ENCODE assay signal across 14 cellular contexts in genomic region chr1:83996621-83997020, GRCh38. TPM values are rescaled to one million over a fixed set of nuclear protein-coding genes. Genes with fewer than 3 reads are reported as not detected.
DNase-seq lines count a peak whose midpoint lies in the region; ATAC-seq, FAIRE-seq and TF ChIP-seq lines count a peak whose summit lies in the region.
"Had no signal": no experiment of that assay in that cellular context is flagged by ENCODE, and none has a peak within 500 bp of the region (broad histone marks: within the 10 kb centered on the region; RNA-seq: fewer than 3 reads in every experiment).

No MANE protein-coding gene starts in this region.

- H2BK20ac ChIP-seq in H9 (ENCODE audit: low read depth, low read length, poor library complexity, severe bottlenecking), result no peak overlapping the region

- no peaks in the 10 kb centered on the region for H4K20me1 ChIP-seq in H9 (ENCODE audit: control insufficient read depth, insufficient read depth, insufficient read length)

- H2BK15ac ChIP-seq in H9 (ENCODE audit: low read depth, low read length), result no peak overlapping the region

- H3K4me1 ChIP-seq in ascending aorta (peaks cover 0 to 19% of the 10 kb centered on the region in 2 donors), thoracic aorta (ENCODE audit: control insufficient read depth in 1 of 2, low read depth in 2 of 2) (peaks cover 12 to 54% of the 10 kb centered on the region in 2 donors), H9 (ENCODE audit: insufficient read depth, low read length) (no peaks in the 10 kb centered on the region), right atrium auricular region (peaks cover 0 to 3% of the 10 kb centered on the region in 2 donors)

- H3K4me2 ChIP-seq in H9 (ENCODE audit: insufficient read depth, insufficient read length, low read length), result no peak overlapping the region

- no peak overlapping the region for H3K4ac ChIP-seq in H9 (ENCODE audit: low read depth, low read length)

- no peak overlapping the region for H3K23ac ChIP-seq in H9 (ENCODE audit: insufficient read length, low read depth, low read length)

- no peaks in the 10 kb centered on the region for H3K23me2 ChIP-seq in H9 (ENCODE audit: insufficient read length, low read depth, low read length, poor library complexity, severe bottlenecking)

- no peak overlapping the region for H2BK120ac ChIP-seq in H9 (ENCODE audit: low read depth, low read length, poor library complexity, severe bottlenecking)

- CTCF ChIA-PET in Calu3 (lab: Charles Lee), result no interaction called here

- peaks cover 76% of the 10 kb centered on the region for H3K27me3 Mint-ChIP-seq in H9 (ENCODE audit: low read depth)
- H3K27me3 Mint-ChIP-seq in Calu3 (ENCODE audit: unreplicated experiment), result peaks cover 34% of the 10 kb centered on the region

- H3K4me3 Mint-ChIP-seq in H9, result no peak overlapping the region
- no peak overlapping the region for H3K4me3 Mint-ChIP-seq in Calu3 (ENCODE audit: low read depth, unreplicated experiment)
- H3K4me3 Mint-ChIP-seq: activated naive CD4-positive, alpha-beta T cell treated with anti-CD3 and anti-CD28 coated beads, Interleukin-2, amount 10 ng/mL, durations not matched to agents 7 days and 5 days; effector memory CD8-positive, alpha-beta T cell; naive thymus-derived CD8-positive, alpha-beta T cell; T-helper 1 cell treated with Interleukin-12 subunit alpha and Interleukin-12 subunit beta and Interleukin-4 antibody, amounts not matched to agents 30 μg/mL and 1 μg/mL, for 36 hours had no signal

- H3K9me3 ChIP-seq in ascending aorta (no peaks in the 10 kb centered on the region), thoracic aorta (no peaks in the 10 kb centered on the region), H9 (ENCODE audit: control insufficient read depth, low read depth, low read length) (no peaks in the 10 kb centered on the region), right atrium auricular region (no peaks in the 10 kb centered on the region)

- H3K27ac Mint-ChIP-seq in H9 (no peak overlapping the region), Calu3 (ENCODE audit: unreplicated experiment) (no peak overlapping the region)
- H3K27ac Mint-ChIP-seq: activated naive CD4-positive, alpha-beta T cell treated with anti-CD3 and anti-CD28 coated beads, Interleukin-2, amount 10 ng/mL, durations not matched to agents 7 days and 5 days; effector memory CD8-positive, alpha-beta T cell; naive thymus-derived CD8-positive, alpha-beta T cell; T-helper 1 cell treated with Interleukin-12 subunit alpha and Interleukin-12 subunit beta and Interleukin-4 antibody, amounts not matched to agents 30 μg/mL and 1 μg/mL, for 36 hours had no signal

- ATAC-seq in thoracic aorta (ENCODE audit: insufficient number of reproducible peaks, low FRiP score, low read depth), result no peak
- ATAC-seq: effector memory CD8-positive, alpha-beta T cell; naive thymus-derived CD8-positive, alpha-beta T cell had no signal

- TF ChIP-seq CTCF in ascending aorta (IDR thresholded peaks at IDR 0.05), result no peak
- no peak for TF ChIP-seq CTCF in thoracic aorta (IDR thresholded peaks at IDR 0.05)
- TF ChIP-seq CTCF in H9 (conservative IDR thresholded peaks at IDR 0.05), result no peak
- no peak for TF ChIP-seq CTCF in right atrium auricular region (IDR thresholded peaks at IDR 0.05)
- no peak for TF ChIP-seq CTCF in Calu3 (IDR thresholded peaks at IDR 0.05; ENCODE audit: unreplicated experiment)

- H4K8ac ChIP-seq in H9 (replicated peaks; ENCODE audit: insufficient read length, low read depth, low read length), result no peak overlapping the region

- FAIRE-seq in H54 (lab: Jason Lieb, UNC), result peak; percentile 86
- FAIRE-seq: GM18507 had no signal

- no peak overlapping the region for H3K18ac ChIP-seq in H9 (ENCODE audit: insufficient read length, low read depth, low read length)

- DNase-seq in H54 (ENCODE audit: insufficient read length, low spot score) (peak; percentile 12), ascending aorta (ENCODE audit: low spot score in 2 of 2) (no peak), foreskin melanocyte (peak; percentile 61), thoracic aorta (ENCODE audit: low spot score) (no peak), H9 (no peak), right atrium auricular region (ENCODE audit: low spot score) (no peak), H7 (no peak), Calu3 (no peak)
- DNase-seq: activated naive CD4-positive, alpha-beta T cell treated with anti-CD3 and anti-CD28 coated beads, Interleukin-2, amount 10 ng/mL, durations not matched to agents 7 days and 5 days; effector memory CD8-positive, alpha-beta T cell; naive thymus-derived CD8-positive, alpha-beta T cell; NCI-H1105 treated with DMSO at 0.1 percent for 48 hours had no signal

- H3K79me1 ChIP-seq in H9 (ENCODE audit: insufficient read depth, low read depth, low read length, poor library complexity, severe bottlenecking), result no peaks in the 10 kb centered on the region

- H2AFZ ChIP-seq in H9 (ENCODE audit: low read length), result no peak overlapping the region

- H3K14ac ChIP-seq in H9 (ENCODE audit: insufficient read depth, low read length), result no peak overlapping the region

- H3K27me3 ChIP-seq in ascending aorta (no peaks in the 10 kb centered on the region), thoracic aorta (replicated peaks; ENCODE audit: insufficient read depth) (no peaks in the 10 kb centered on the region), H9 (ENCODE audit: insufficient read depth, low read length) (peaks cover 13% of the 10 kb centered on the region; the same call in 1 of the 2 replicates), right atrium auricular region (no peaks in the 10 kb centered on the region), H7 (ENCODE audit: control insufficient read depth, insufficient read depth, low read length) (peaks cover 43% of the 10 kb centered on the region)

- peaks cover 10% of the 10 kb centered on the region in 2 experiments for H3K4me1 Mint-ChIP-seq in H9
- H3K4me1 Mint-ChIP-seq in Calu3 (ENCODE audit: low read depth, unreplicated experiment), result peaks cover 25% of the 10 kb centered on the region

- H3K4me3 ChIP-seq in ascending aorta (peak overlapping the region; percentile 82 to 94), thoracic aorta (peak overlapping the region; percentile 94), right atrium auricular region (no peak overlapping the region), H7 (ENCODE audit: insufficient read depth, low read depth, low read length) (no peak overlapping the region)

- H3K9ac ChIP-seq in H9 (ENCODE audit: extremely low read depth, insufficient read length, low read length), result no peak overlapping the region

- H4K5ac ChIP-seq in H9 (ENCODE audit: insufficient read length, low read depth, low read length), result no peak overlapping the region

- H4K91ac ChIP-seq in H9 (ENCODE audit: insufficient read length, low read depth, low read length), result no peak overlapping the region

- WGBS in H9 (ENCODE audit: extremely low coverage, insufficient read length, low lambda C conversion rate), result no CpG with 5 or more reads among the region's 1 CpG

- no peak for TF ChIP-seq POLR2A in H54 (IDR thresholded peaks at IDR 0.05; ENCODE audit: low read depth, low read length)

- H3T11ph ChIP-seq in H9 (ENCODE audit: low read length), result no peak overlapping the region

- H3K36me3 ChIP-seq in ascending aorta (no peaks in the 10 kb centered on the region), thoracic aorta (no peaks in the 10 kb centered on the region), right atrium auricular region (no peaks in the 10 kb centered on the region), H7 (replicated peaks; ENCODE audit: control insufficient read depth, insufficient read depth, low read length) (no peaks in the 10 kb centered on the region)

- H3K36me3 Mint-ChIP-seq in H9 (ENCODE audit: insufficient read depth in 1 of 3, low read depth in 3 of 3) (no peaks in the 10 kb centered on the region), Calu3 (ENCODE audit: insufficient read depth, unreplicated experiment) (peaks cover 16% of the 10 kb centered on the region)
- H3K36me3 Mint-ChIP-seq: activated naive CD4-positive, alpha-beta T cell treated with anti-CD3 and anti-CD28 coated beads, Interleukin-2, amount 10 ng/mL, durations not matched to agents 7 days and 5 days; naive thymus-derived CD8-positive, alpha-beta T cell had no signal

- H2AK5ac ChIP-seq in H9 (ENCODE audit: insufficient read length, low read length), result no peak overlapping the region

- no peak overlapping the region for H2BK12ac ChIP-seq in H9 (ENCODE audit: insufficient read length, low read depth, low read length)

- intact Hi-C loops in ascending aorta (cut with DNase I) (loop anchor here (1.0 to 10.0 kb wide), 7 partner anchors 31 to 1281 kb away; partner anchors contain the start of genes BCL10 and CTBS), Calu3 (cut with micrococcal nuclease; ENCODE audit: unreplicated experiment) (no loop called here)

- H3K79me2 ChIP-seq in H9 (ENCODE audit: insufficient read depth, low read length), result no peaks in the 10 kb centered on the region

- no peak overlapping the region for H2BK5ac ChIP-seq in H9 (ENCODE audit: insufficient read length, low read length)

- BruUV-seq in Calu3 (replicated peaks; lab: Mats Ljungman, UMichigan), result no TSS peak

- H3K27ac ChIP-seq in ascending aorta, result peak overlapping the region; percentile 22 to 67
- peak overlapping the region; percentile 14 to 96 for H3K27ac ChIP-seq in thoracic aorta
- H3K27ac ChIP-seq in H9 (ENCODE audit: insufficient read length, low read depth, low read length), result no peak overlapping the region
- no peak overlapping the region for H3K27ac ChIP-seq in right atrium auricular region

- H3K9me3 Mint-ChIP-seq in H9 (no peaks in the 10 kb centered on the region), Calu3 (ENCODE audit: low read depth, unreplicated experiment) (no peaks in the 10 kb centered on the region)
- H3K9me3 Mint-ChIP-seq: activated naive CD4-positive, alpha-beta T cell treated with anti-CD3 and anti-CD28 coated beads, Interleukin-2, amount 10 ng/mL, durations not matched to agents 7 days and 5 days; effector memory CD8-positive, alpha-beta T cell; naive thymus-derived CD8-positive, alpha-beta T cell; T-helper 1 cell treated with Interleukin-12 subunit alpha and Interleukin-12 subunit beta and Interleukin-4 antibody, amounts not matched to agents 30 μg/mL and 1 μg/mL, for 36 hours had no signal

- no peak overlapping the region for H3K56ac ChIP-seq in H9 (ENCODE audit: insufficient read length, low read depth, low read length)

RNA-seq across cellular contexts. Expression of gene TTLL7, which starts 2.3 kb away (rescaled TPM):
- total RNA-seq in ascending aorta, result 20.5 TPM
- 10 to 100 TPM; 66.1 to 71.4 TPM for total RNA-seq in thoracic aorta
- 3.4 and 6.6 TPM in 2 replicates for total RNA-seq in H9 (2021)
- total RNA-seq in right atrium auricular region, result 10 to 100 TPM; 10.8 to 17.4 TPM
- 3.1 and 3.7 TPM in 2 replicates for total RNA-seq in H7 (2014; rRNA removed; shearing (Covaris generic))
- total RNA-seq in Calu3 (2022), result 4.6 and 9.0 TPM in 2 replicates
- total RNA-seq: naive thymus-derived CD8-positive, alpha-beta T cell had no signal

Comparison
In these comparisons a context has a peak if more than half of its experiments do, and no peak if none do; other contexts are left out.
1. DNase-seq: peak in H54 (single experiment) and foreskin melanocyte (single experiment); none in ascending aorta (0 of 2), thoracic aorta (single experiment), H9 (single experiment), right atrium auricular region (single experiment), H7 (single experiment) and Calu3 (single experiment).
2. H3K27ac ChIP-seq: peak in ascending aorta (2 of 2) and thoracic aorta (2 of 2); none in H9 (single experiment) and right atrium auricular region (0 of 2).
3. H3K4me3 ChIP-seq: peak in ascending aorta (2 of 2) and thoracic aorta (single experiment); none in right atrium auricular region (0 of 2) and H7 (single experiment).